ENCODE assay signal across 12 cellular contexts in the genomic region with DNA sequence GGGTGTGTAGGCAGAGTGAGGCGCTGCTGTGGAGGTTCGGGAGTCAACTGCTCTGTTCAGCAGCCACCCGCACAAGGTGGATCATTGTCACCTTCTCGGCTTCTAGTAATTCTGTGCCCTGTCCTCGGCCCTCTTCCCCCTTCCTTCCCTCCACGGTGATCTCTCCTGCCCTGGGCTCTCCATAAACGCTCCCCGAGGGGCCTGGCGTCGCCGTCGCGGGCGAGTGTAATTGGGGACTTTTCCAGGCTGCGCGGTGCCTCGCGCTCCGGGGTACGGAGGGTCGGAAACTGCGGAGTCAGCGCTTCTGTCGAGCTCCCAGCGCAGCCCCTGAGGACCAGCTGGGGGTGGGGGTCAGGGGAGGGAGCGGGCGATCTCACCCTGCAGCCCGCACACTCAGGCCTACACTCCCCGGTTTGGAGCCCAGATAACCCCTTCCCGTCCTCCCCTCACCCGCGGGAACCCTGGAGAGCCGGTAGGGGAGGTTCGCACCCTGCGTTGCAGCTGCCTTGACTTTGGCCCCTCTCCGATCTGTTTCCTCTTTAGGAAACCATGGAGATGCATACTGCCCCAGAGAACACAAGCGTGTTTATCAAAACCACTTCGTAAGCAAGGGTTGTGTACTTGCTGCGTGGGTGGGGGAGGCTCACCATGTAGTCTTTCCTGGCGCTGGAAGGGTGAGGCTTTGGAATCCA.
DNase-seq lines count a peak whose midpoint lies in the region; ATAC-seq and TF ChIP-seq lines count a peak whose summit lies in the region.
"Had no signal": no experiment of that assay in that cellular context is flagged by ENCODE, and none has a peak within 500 bp of the region (broad histone marks: within the 10 kb centered on the region; RNA-seq: fewer than 3 reads in every experiment).

No MANE protein-coding gene starts in this region.

- peak overlapping the region; percentile 86 for H3K4me2 ChIP-seq in hepatocyte
- H3K4me2 ChIP-seq in parathyroid adenoma (ENCODE audit: low read length) = no peak overlapping the region
- H3K4me2 ChIP-seq: KMS-11 had no signal

- no peaks in the 10 kb centered on the region for H3K79me2 ChIP-seq in hepatocyte
- H3K79me2 ChIP-seq in parathyroid adenoma = no peaks in the 10 kb centered on the region

- no peak for ATAC-seq in HG02798 (IDR thresholded peaks at IDR 0.05; ENCODE audit: poor library complexity, unreplicated experiment)

- TF ChIP-seq CTCF in hepatocyte (IDR thresholded peaks at IDR 0.05; ENCODE audit: poor library complexity) = no peak
- no peak for TF ChIP-seq CTCF in parathyroid adenoma (IDR thresholded peaks at IDR 0.05)

- no peak overlapping the region for H3K4me3 ChIP-seq in hepatocyte
- H3K4me3 ChIP-seq in parathyroid adenoma (ENCODE audit: low read depth, low read length) = no peak overlapping the region

- peak overlapping the region; percentile 27 for H2AFZ ChIP-seq in hepatocyte
- peak overlapping the region; percentile 18 for H2AFZ ChIP-seq in parathyroid adenoma

- H4K20me1 ChIP-seq in hepatocyte (ENCODE audit: insufficient read depth, poor library complexity, severe bottlenecking) = no peaks in the 10 kb centered on the region

- no peaks in the 10 kb centered on the region for H3K9me2 ChIP-seq in hepatocyte (replicated peaks; ENCODE audit: insufficient read depth)

- peak; percentile 17 for DNase-seq in DMS79 (lab: John Stamatoyannopoulos, UW)
- DNase-seq in NCI-H2029 (lab: John Stamatoyannopoulos, UW) = peak; percentile 43
- DNase-seq in hepatocyte (ENCODE audit: low spot score) = peak; percentile 54
- DNase-seq in 8988T = no peak
- DNase-seq in SW480 (ENCODE audit: low spot score) = no peak
- DNase-seq in NCI-H446 treated with DMSO at 0.1 percent for 48 hours (lab: John Stamatoyannopoulos, UW) = no peak
- DNase-seq: COR-L47; NCI-H774; stimulated activated CD4-positive, alpha-beta T cell treated with anti-CD3 and anti-CD28 coated beads, Interleukin-2, amount 100 ng/mL, for 48 hours had no signal

- H3K9ac ChIP-seq in parathyroid adenoma = no peak overlapping the region
- H3K9ac ChIP-seq: KMS-11 had no signal

- no peaks in the 10 kb centered on the region for H3K36me3 ChIP-seq in hepatocyte (replicated peaks; ENCODE audit: insufficient read depth, low read depth)
- H3K36me3 ChIP-seq in parathyroid adenoma (ENCODE audit: control insufficient read depth, insufficient read depth, low read length) = no peaks in the 10 kb centered on the region

- H3K27ac ChIP-seq in hepatocyte (no peak overlapping the region), parathyroid adenoma (no peak overlapping the region)
- H3K27ac ChIP-seq: KMS-11 had no signal

- 5% methylated on average over 31 of the region's 40 CpGs for WGBS in hepatocyte (ENCODE audit: low lambda C conversion rate, missing lambda C conversion rate)

- no peaks in the 10 kb centered on the region for H3K4me1 ChIP-seq in hepatocyte (ENCODE audit: insufficient read depth)
- no peaks in the 10 kb centered on the region for H3K4me1 ChIP-seq in parathyroid adenoma

- H3K9me3 ChIP-seq in hepatocyte (ENCODE audit: low read depth) = no peaks in the 10 kb centered on the region
- no peaks in the 10 kb centered on the region for H3K9me3 ChIP-seq in parathyroid adenoma (ENCODE audit: control insufficient read depth, low read length)

- H3K27me3 ChIP-seq in hepatocyte = peaks cover 62% of the 10 kb centered on the region
- no peaks in the 10 kb centered on the region for H3K27me3 ChIP-seq in parathyroid adenoma (ENCODE audit: control insufficient read depth, insufficient read depth, low read length)

Comparison
In these comparisons a context has a peak if more than half of its experiments do, and no peak if none do; other contexts are left out.
1. DNase-seq: peak in DMS79 (single experiment), NCI-H2029 (single experiment) and hepatocyte (single experiment); none in 8988T (single experiment), SW480 (single experiment) and NCI-H446 treated with DMSO at 0.1 percent for 48 hours (single experiment).